9 cellular contexts compared by ENCODE assay signal in the genomic region with DNA sequence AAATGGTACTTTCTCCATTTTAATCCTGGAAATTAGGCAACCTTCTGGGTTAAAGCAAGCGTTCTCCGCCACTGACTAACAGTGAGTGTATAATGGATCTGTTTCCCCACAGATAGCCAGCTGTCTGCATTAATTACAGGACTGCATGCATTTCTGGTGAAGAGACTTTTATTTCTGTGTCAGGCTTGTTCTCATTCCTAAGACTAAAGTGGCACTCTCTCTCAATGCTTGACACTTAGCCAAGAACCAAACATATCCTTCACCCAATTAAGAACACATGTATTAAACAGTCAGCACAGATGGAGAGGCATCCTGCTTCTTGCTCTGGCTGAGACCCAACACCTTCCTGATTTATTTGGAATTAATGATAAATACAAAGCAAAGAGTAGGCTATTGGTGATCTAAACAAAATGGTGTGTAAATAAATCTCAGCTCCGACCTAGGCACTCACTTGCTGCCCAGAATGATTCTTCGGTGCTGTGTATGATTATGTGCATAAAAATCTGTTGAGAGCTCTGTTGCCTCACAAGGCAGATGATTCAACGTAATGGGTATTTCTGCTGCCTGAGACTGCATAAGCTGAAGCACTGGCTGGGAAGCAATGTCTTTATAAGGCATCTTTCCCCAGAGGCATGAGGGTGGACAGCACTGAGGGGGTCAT. TPM values are rescaled to one million over a fixed set of nuclear protein-coding genes. Genes with fewer than 3 reads are reported as not detected.
A peak's percentile ranks its signal among the peaks of the same experiment; 100 is the strongest.
DNase-seq lines count a peak whose midpoint lies in the region; ATAC-seq and TF ChIP-seq lines count a peak whose summit lies in the region.
"Had no signal": no experiment of that assay in that cellular context is flagged by ENCODE, and none has a peak within 500 bp of the region (broad histone marks: within the 10 kb centered on the region; RNA-seq: fewer than 3 reads in every experiment).

No MANE protein-coding gene starts in this region.

- no peak overlapping the region for H3K27ac Mint-ChIP-seq in activated CD4-positive, alpha-beta memory T cell treated with anti-CD3 and anti-CD28 coated beads for 36 hours

- no peak overlapping the region for H3K9ac ChIP-seq in rectal smooth muscle tissue (ENCODE audit: low read length)

- H3K4me3 Mint-ChIP-seq in activated CD4-positive, alpha-beta memory T cell treated with anti-CD3 and anti-CD28 coated beads for 36 hours: no peak overlapping the region

- no peaks in the 10 kb centered on the region for H3K27me3 Mint-ChIP-seq in activated CD4-positive, alpha-beta memory T cell treated with anti-CD3 and anti-CD28 coated beads for 36 hours

- H3K4me1 ChIP-seq in RWPE2 (ENCODE audit: insufficient read depth, poor library complexity, severe bottlenecking) (no peaks in the 10 kb centered on the region), rectal smooth muscle tissue (ENCODE audit: control insufficient read depth, insufficient read depth, low read length) (peaks cover 20% of the 10 kb centered on the region)

- H3K9me3 ChIP-seq in RWPE2 (ENCODE audit: severe bottlenecking): peaks cover 2% of the 10 kb centered on the region

- H3K4me1 Mint-ChIP-seq in activated CD4-positive, alpha-beta memory T cell treated with anti-CD3 and anti-CD28 coated beads for 36 hours (ENCODE audit: low read depth): no peaks in the 10 kb centered on the region

- H3K9me3 Mint-ChIP-seq in activated CD4-positive, alpha-beta memory T cell treated with anti-CD3 and anti-CD28 coated beads for 36 hours: no peaks in the 10 kb centered on the region

- H3K27me3 ChIP-seq in RWPE2 (ENCODE audit: insufficient read depth, poor library complexity, severe bottlenecking) (no peaks in the 10 kb centered on the region), rectal smooth muscle tissue (ENCODE audit: control insufficient read depth, insufficient read depth, low read length) (no peaks in the 10 kb centered on the region)

- H3K27ac ChIP-seq in RWPE2 (ENCODE audit: poor library complexity, severe bottlenecking) (no peak overlapping the region), rectal smooth muscle tissue (ENCODE audit: low read depth, low read length) (peak overlapping the region; percentile 92)

- no peak for TF ChIP-seq CTCF in RWPE2 (IDR thresholded peaks at IDR 0.05; ENCODE audit: poor library complexity, severe bottlenecking)

- peak; percentile 38; the same call in 1 of the 3 replicates for ATAC-seq in RWPE2 (ENCODE audit: low read depth)

- H3K36me3 ChIP-seq in RWPE2 (ENCODE audit: low read depth): peaks cover 100% of the 10 kb centered on the region
- peaks cover 13% of the 10 kb centered on the region for H3K36me3 ChIP-seq in rectal smooth muscle tissue (ENCODE audit: control insufficient read depth, insufficient read depth, low read length)

- POLR2A ChIA-PET in activated CD4-positive, alpha-beta memory T cell treated with anti-CD3 and anti-CD28 coated beads for 36 hours (lab: Charles Lee): interaction anchor here (0.5 kb wide), 1 partner anchor 86 kb away, joined by 5 read pairs; no protein-coding TSS in a partner anchor

- CTCF ChIA-PET in activated CD4-positive, alpha-beta memory T cell treated with anti-CD3 and anti-CD28 coated beads for 36 hours (lab: Charles Lee): interaction anchor here (1.3 to 1.6 kb wide), 3 partner anchors 12 to 336 kb away, joined by 3 to 4 read pairs (median 4); no protein-coding TSS in a partner anchor

- H3K36me3 Mint-ChIP-seq in activated CD4-positive, alpha-beta memory T cell treated with anti-CD3 and anti-CD28 coated beads for 36 hours: peaks cover 28% of the 10 kb centered on the region

- no peak overlapping the region for H3K4me3 ChIP-seq in RWPE2 (ENCODE audit: severe bottlenecking)
- H3K4me3 ChIP-seq in rectal smooth muscle tissue (ENCODE audit: low read length): no peak overlapping the region

- peak; percentile 92 for DNase-seq in EL
- no peak for DNase-seq in RWPE2 (ENCODE audit: low spot score)
- DNase-seq in fibroblast of the conjunctiva (ENCODE audit: low read depth): peak; percentile 90
- no peak for DNase-seq in NCI-H2029 (lab: John Stamatoyannopoulos, UW)
- DNase-seq in activated CD4-positive, alpha-beta memory T cell treated with anti-CD3 and anti-CD28 coated beads for 36 hours: no peak
- DNase-seq in DMS53 treated with DMSO at 0.1 percent for 48 hours (lab: John Stamatoyannopoulos, UW; ENCODE audit: unreplicated experiment): no peak
- DNase-seq in NCI-H146 treated with DMSO at 0.1 percent for 48 hours (lab: John Stamatoyannopoulos, UW; ENCODE audit: unreplicated experiment): no peak
- DNase-seq: DMS53 had no signal

- intact Hi-C loops in activated CD4-positive, alpha-beta memory T cell treated with anti-CD3 and anti-CD28 coated beads for 36 hours (cut with micrococcal nuclease): no loop called here

RNA-seq across cellular contexts. Expression of a gene that starts 16.8 kb away (rescaled TPM):
- total RNA-seq in activated CD4-positive, alpha-beta memory T cell treated with anti-CD3 and anti-CD28 coated beads for 36 hours: 10 to 100 TPM; 43.2 to 44.2 TPM

RNA-seq across cellular contexts. Expression of a gene that starts 19.6 kb away (rescaled TPM):
- total RNA-seq in activated CD4-positive, alpha-beta memory T cell treated with anti-CD3 and anti-CD28 coated beads for 36 hours: not detected

RNA-seq across cellular contexts. Expression of a gene that starts 35.8 kb away (rescaled TPM):
- total RNA-seq in activated CD4-positive, alpha-beta memory T cell treated with anti-CD3 and anti-CD28 coated beads for 36 hours: 1 to 10 TPM; 8.8 to 8.9 TPM

Comparison
In these comparisons a context has a peak if more than half of its experiments do, and no peak if none do; other contexts are left out.
1. DNase-seq: peak in EL (single experiment) and fibroblast of the conjunctiva (single experiment); none in RWPE2 (single experiment), NCI-H2029 (single experiment), activated CD4-positive, alpha-beta memory T cell treated with anti-CD3 and anti-CD28 coated beads for 36 hours (single experiment), DMS53 treated with DMSO at 0.1 percent for 48 hours (single experiment) and NCI-H146 treated with DMSO at 0.1 percent for 48 hours (single experiment).